ENCODE assay signal across 19 cellular contexts in the genomic region with DNA sequence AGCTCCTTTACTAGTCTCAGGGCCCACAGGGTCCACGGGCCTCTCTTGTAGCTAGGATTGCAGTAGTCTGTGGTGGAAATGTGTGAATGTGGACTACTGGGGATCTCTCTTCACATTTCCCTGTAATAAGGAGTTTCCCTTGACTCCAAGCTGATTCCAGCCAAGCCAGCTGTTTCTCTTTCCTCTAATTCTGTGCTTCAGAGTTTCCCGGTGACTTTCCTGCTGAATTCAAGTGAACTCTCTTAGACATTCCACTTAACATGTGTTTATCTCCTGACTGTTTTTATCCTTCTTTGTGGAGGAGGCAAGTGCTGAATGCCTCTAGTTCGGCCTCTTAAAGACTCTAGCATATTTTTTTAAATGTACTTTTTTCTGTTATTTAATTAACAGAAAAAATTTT.
DNase-seq lines count a peak whose midpoint lies in the region; ATAC-seq, FAIRE-seq and TF ChIP-seq lines count a peak whose summit lies in the region.
"Had no signal": no experiment of that assay in that cellular context is flagged by ENCODE, and none has a peak within 500 bp of the region (broad histone marks: within the 10 kb centered on the region; RNA-seq: fewer than 3 reads in every experiment).

No MANE protein-coding gene starts in this region.

- H3K27me3 Mint-ChIP-seq in neural progenitor cell (ENCODE audit: insufficient read depth, low read depth), result no peaks in the 10 kb centered on the region

- no peaks in the 10 kb centered on the region for H3K36me3 ChIP-seq in DND-41 (ENCODE audit: insufficient read depth, low read length)
- H3K36me3 ChIP-seq in endothelial cell of umbilical vein (ENCODE audit: control insufficient read depth in 2 of 2, extremely low read depth in 1 of 2, insufficient read depth in 2 of 2, low read length in 2 of 2), result no peaks in the 10 kb centered on the region
- H3K36me3 ChIP-seq in neural progenitor cell, result no peaks in the 10 kb centered on the region
- no peaks in the 10 kb centered on the region for H3K36me3 ChIP-seq in stomach
- H3K36me3 ChIP-seq: BLaER1 treated with 17β-estradiol and CSF1 and Interleukin-3, amounts not matched to agents 10 nM and 100 nM; Peyer's patch had no signal

- no peaks in the 10 kb centered on the region for H3K9me3 Mint-ChIP-seq in neural progenitor cell

- 54 to 78% (median 69%) methylated on average over 3 of the region's 3 CpGs for WGBS in stomach, 5 donors

- H3K36me3 Mint-ChIP-seq in neural progenitor cell, result no peaks in the 10 kb centered on the region
- H3K36me3 Mint-ChIP-seq: CD8-positive, alpha-beta T cell had no signal

- TF ChIP-seq EP300 in stomach (IDR thresholded peaks at IDR 0.05), result no peak

- dilution Hi-C loops in endothelial cell of umbilical vein (cut with MboI; ENCODE audit: extremely low pct_ligation_motif_present, low sequenced_read_pairs), result no loop called here

- H2AFZ ChIP-seq in DND-41 (ENCODE audit: low read depth, low read length) (peak overlapping the region; percentile 28; the same call in 1 of the 2 replicates), endothelial cell of umbilical vein (ENCODE audit: low read depth, low read length) (peak overlapping the region; percentile 14), neural progenitor cell (replicated peaks) (peak overlapping the region; percentile 85)

- no peak for ATAC-seq in DND-41 (ENCODE audit: insufficient read depth, low read depth)
- ATAC-seq: CD8-positive, alpha-beta T cell had no signal

- TF ChIP-seq POLR2A in endothelial cell of umbilical vein (IDR thresholded peaks at IDR 0.05; ENCODE audit: low read depth, low read length) (no peak), stomach (IDR thresholded peaks at IDR 0.05) (no peak)

- H3K9me3 ChIP-seq in DND-41 (ENCODE audit: insufficient read depth, low read length, severe bottlenecking) (no peaks in the 10 kb centered on the region), endothelial cell of umbilical vein (replicated peaks; ENCODE audit: control insufficient read depth, insufficient read depth, low read length) (no peaks in the 10 kb centered on the region), neural progenitor cell (ENCODE audit: low read depth) (no peaks in the 10 kb centered on the region), stomach (no peaks in the 10 kb centered on the region)
- H3K9me3 ChIP-seq: BLaER1 treated with 17β-estradiol and CSF1 and Interleukin-3, amounts not matched to agents 10 nM and 100 nM; Peyer's patch had no signal

- no peak overlapping the region for H3K27ac Mint-ChIP-seq in neural progenitor cell
- H3K27ac Mint-ChIP-seq: CD8-positive, alpha-beta T cell had no signal

- CTCF ChIA-PET in endothelial cell of umbilical vein (lab: Charles Lee), result no interaction called here

- intact Hi-C loops in endothelial cell of umbilical vein (cut with micrococcal nuclease) (no loop called here), stomach (cut with DNase I; ENCODE audit: low total_unique reads) (no loop called here)

- no peak for FAIRE-seq in endothelial cell of umbilical vein (lab: Jason Lieb, UNC)
- FAIRE-seq: GM12892, GM18507, H54 had no signal

- DNase-seq in DND-41 (no peak), LHCN-M2 (ENCODE audit: low read depth) (peak; percentile 2), endothelial cell of umbilical vein (ENCODE audit: low read depth, low spot score) (peak; percentile 71), neural progenitor cell (ENCODE audit: low spot score) (peak; percentile 3), activated T-cell treated with anti-CD3 and anti-CD28 coated beads for 4 hours (no peak), SKM-1 treated with dmso at 0.1 percent for 144 hours (lab: John Stamatoyannopoulos, UW; ENCODE audit: unreplicated experiment) (no peak), stomach (no peak)
- DNase-seq: Calu3; CD8-positive, alpha-beta T cell; DMS53; NCI-H1417 treated with DMSO at 0.1 percent for 48 hours; NCI-H187 treated with DMSO at 0.1 percent for 48 hours; NCI-H2171; NCI-H446 treated with DMSO at 0.1 percent for 48 hours; Peyer's patch had no signal

- H3K4me3 Mint-ChIP-seq in neural progenitor cell, result no peak overlapping the region
- H3K4me3 Mint-ChIP-seq: CD8-positive, alpha-beta T cell had no signal

- H3K4me1 ChIP-seq in DND-41 (ENCODE audit: insufficient read depth, low read length) (no peaks in the 10 kb centered on the region), endothelial cell of umbilical vein (ENCODE audit: control insufficient read depth, extremely low read depth, insufficient read depth, low read length) (no peaks in the 10 kb centered on the region), neural progenitor cell (no peaks in the 10 kb centered on the region), stomach (no peaks in the 10 kb centered on the region)
- H3K4me1 ChIP-seq: BLaER1 treated with 17β-estradiol and CSF1 and Interleukin-3, amounts not matched to agents 10 nM and 100 nM; Peyer's patch had no signal

- H3K27ac ChIP-seq in DND-41 (ENCODE audit: low read length) (no peak overlapping the region), endothelial cell of umbilical vein (ENCODE audit: insufficient read depth, low read depth, low read length) (no peak overlapping the region), neural progenitor cell (no peak overlapping the region), stomach (no peak overlapping the region)
- H3K27ac ChIP-seq: BLaER1 treated with 17β-estradiol and CSF1 and Interleukin-3, amounts not matched to agents 10 nM and 100 nM; Peyer's patch had no signal

- POLR2A ChIA-PET in endothelial cell of umbilical vein (lab: Charles Lee), result no interaction called here

- no peaks in the 10 kb centered on the region for H3F3A ChIP-seq in neural progenitor cell (ENCODE audit: low read depth)

- H3K79me2 ChIP-seq in DND-41 (ENCODE audit: insufficient read depth, low read length) (no peaks in the 10 kb centered on the region), endothelial cell of umbilical vein (ENCODE audit: control insufficient read depth, insufficient read depth, low read length) (no peaks in the 10 kb centered on the region), neural progenitor cell (ENCODE audit: low read depth) (no peaks in the 10 kb centered on the region)

- no peaks in the 10 kb centered on the region for H3K9me1 ChIP-seq in endothelial cell of umbilical vein (replicated peaks; ENCODE audit: control insufficient read depth, extremely low read depth, insufficient read depth, low read length)

- no peak overlapping the region for H3K4me3 ChIP-seq in DND-41 (ENCODE audit: low read depth in 1 of 2, low read length in 2 of 2)
- H3K4me3 ChIP-seq in endothelial cell of umbilical vein (replicated peaks in 1 of 3; ENCODE audit: insufficient read depth in 1 of 3, low read depth in 1 of 3, low read length in 3 of 3), result no peak overlapping the region
- no peak overlapping the region for H3K4me3 ChIP-seq in neural progenitor cell
- no peak overlapping the region for H3K4me3 ChIP-seq in stomach
- H3K4me3 ChIP-seq: BLaER1 treated with 17β-estradiol and CSF1 and Interleukin-3, amounts not matched to agents 10 nM and 100 nM; Peyer's patch had no signal

- H3K4me1 Mint-ChIP-seq in neural progenitor cell, result no peaks in the 10 kb centered on the region

- H3K9ac ChIP-seq in DND-41 (ENCODE audit: low read depth, low read length) (no peak overlapping the region), endothelial cell of umbilical vein (replicated peaks; ENCODE audit: extremely low read depth, insufficient read depth, low read length) (no peak overlapping the region), neural progenitor cell (no peak overlapping the region)
- H3K9ac ChIP-seq: BLaER1 treated with 17β-estradiol and CSF1 and Interleukin-3, amounts not matched to agents 10 nM and 100 nM had no signal

- TF ChIP-seq CTCF in DND-41 (IDR thresholded peaks at IDR 0.05; ENCODE audit: borderline replicate concordance, extremely low read depth, low read length, poor library complexity, severe bottlenecking), result no peak
- TF ChIP-seq CTCF in endothelial cell of umbilical vein (IDR thresholded peaks at IDR 0.05; ENCODE audit: extremely low read depth in 1 of 2, insufficient read depth in 1 of 2, low read depth in 1 of 2, low read length in 2 of 2), result no peak
- no peak for TF ChIP-seq CTCF in neural progenitor cell (IDR thresholded peaks at IDR 0.05)
- TF ChIP-seq CTCF in stomach (IDR thresholded peaks at IDR 0.05), result no peak

- H4K20me1 ChIP-seq in DND-41 (ENCODE audit: insufficient read depth, low read length) (no peaks in the 10 kb centered on the region), endothelial cell of umbilical vein (replicated peaks; ENCODE audit: control insufficient read depth, extremely low read depth, insufficient read depth, low read length) (no peaks in the 10 kb centered on the region), neural progenitor cell (ENCODE audit: low read depth) (no peaks in the 10 kb centered on the region)
- H4K20me1 ChIP-seq: BLaER1 treated with 17β-estradiol and CSF1 and Interleukin-3, amounts not matched to agents 10 nM and 100 nM had no signal

- H3K27me3 ChIP-seq in DND-41 (ENCODE audit: insufficient read depth, low read length, poor library complexity) (no peaks in the 10 kb centered on the region), endothelial cell of umbilical vein (ENCODE audit: control insufficient read depth in 2 of 2, insufficient read depth in 2 of 2, low read length in 2 of 2) (no peaks in the 10 kb centered on the region), neural progenitor cell (no peaks in the 10 kb centered on the region), stomach (no peaks in the 10 kb centered on the region)
- H3K27me3 ChIP-seq: BLaER1 treated with 17β-estradiol and CSF1 and Interleukin-3, amounts not matched to agents 10 nM and 100 nM; Peyer's patch had no signal

- H3K4me2 ChIP-seq in DND-41 (ENCODE audit: insufficient read depth, low read length), result no peak overlapping the region
- no peak overlapping the region for H3K4me2 ChIP-seq in endothelial cell of umbilical vein (ENCODE audit: insufficient read depth, low read length)
- no peak overlapping the region for H3K4me2 ChIP-seq in neural progenitor cell
- H3K4me2 ChIP-seq: BLaER1 treated with 17β-estradiol and CSF1 and Interleukin-3, amounts not matched to agents 10 nM and 100 nM had no signal

- BruUV-seq in endothelial cell of umbilical vein (replicated peaks; lab: Mats Ljungman, UMichigan), result no TSS peak

TF ChIP-seq in endothelial cell of umbilical vein, 7 proteins besides CTCF, POLR2A, EP300 and RAD21:
- TF ChIP-seq POLR2AphosphoS5 (IDR thresholded peaks at IDR 0.05; ENCODE audit: insufficient read depth, low read depth, low read length) (no peak), EZH2 (IDR thresholded peaks at IDR 0.05; ENCODE audit: borderline replicate concordance, low read depth, low read length, severe bottlenecking) (no peak), GATA2 (IDR thresholded peaks at IDR 0.05; ENCODE audit: insufficient read depth, insufficient read length, low read depth, low read length) (no peak), JUN (IDR thresholded peaks at IDR 0.05; ENCODE audit: borderline replicate concordance, insufficient read depth, insufficient read length, low read depth) (no peak), MAX (IDR thresholded peaks at IDR 0.05; ENCODE audit: insufficient read depth, insufficient read length) (no peak)

Comparison
In these comparisons a context has a peak if more than half of its experiments do, and no peak if none do; other contexts are left out.
1. DNase-seq: peak in LHCN-M2 (single experiment), endothelial cell of umbilical vein (single experiment) and neural progenitor cell (single experiment); none in DND-41 (single experiment), activated T-cell treated with anti-CD3 and anti-CD28 coated beads for 4 hours (single experiment), SKM-1 treated with dmso at 0.1 percent for 144 hours (single experiment) and stomach (single experiment).
2. H2AFZ ChIP-seq: peak in every context shown above with its lines; median percentile 85 in neural progenitor cell; 28 in DND-41; 14 in endothelial cell of umbilical vein.